Comparison of ENCODE assay signal across 1 cellular context in genomic region chr6:3280866-3281465, GRCh38.
TF ChIP-seq lines count a peak whose summit lies in the region.

No MANE protein-coding gene starts in this region.

TF ChIP-seq in GM23338, 12 proteins besides CTCF, POLR2A, EP300 and RAD21 (continued from another document):
- TF ChIP-seq, protein P1, sequence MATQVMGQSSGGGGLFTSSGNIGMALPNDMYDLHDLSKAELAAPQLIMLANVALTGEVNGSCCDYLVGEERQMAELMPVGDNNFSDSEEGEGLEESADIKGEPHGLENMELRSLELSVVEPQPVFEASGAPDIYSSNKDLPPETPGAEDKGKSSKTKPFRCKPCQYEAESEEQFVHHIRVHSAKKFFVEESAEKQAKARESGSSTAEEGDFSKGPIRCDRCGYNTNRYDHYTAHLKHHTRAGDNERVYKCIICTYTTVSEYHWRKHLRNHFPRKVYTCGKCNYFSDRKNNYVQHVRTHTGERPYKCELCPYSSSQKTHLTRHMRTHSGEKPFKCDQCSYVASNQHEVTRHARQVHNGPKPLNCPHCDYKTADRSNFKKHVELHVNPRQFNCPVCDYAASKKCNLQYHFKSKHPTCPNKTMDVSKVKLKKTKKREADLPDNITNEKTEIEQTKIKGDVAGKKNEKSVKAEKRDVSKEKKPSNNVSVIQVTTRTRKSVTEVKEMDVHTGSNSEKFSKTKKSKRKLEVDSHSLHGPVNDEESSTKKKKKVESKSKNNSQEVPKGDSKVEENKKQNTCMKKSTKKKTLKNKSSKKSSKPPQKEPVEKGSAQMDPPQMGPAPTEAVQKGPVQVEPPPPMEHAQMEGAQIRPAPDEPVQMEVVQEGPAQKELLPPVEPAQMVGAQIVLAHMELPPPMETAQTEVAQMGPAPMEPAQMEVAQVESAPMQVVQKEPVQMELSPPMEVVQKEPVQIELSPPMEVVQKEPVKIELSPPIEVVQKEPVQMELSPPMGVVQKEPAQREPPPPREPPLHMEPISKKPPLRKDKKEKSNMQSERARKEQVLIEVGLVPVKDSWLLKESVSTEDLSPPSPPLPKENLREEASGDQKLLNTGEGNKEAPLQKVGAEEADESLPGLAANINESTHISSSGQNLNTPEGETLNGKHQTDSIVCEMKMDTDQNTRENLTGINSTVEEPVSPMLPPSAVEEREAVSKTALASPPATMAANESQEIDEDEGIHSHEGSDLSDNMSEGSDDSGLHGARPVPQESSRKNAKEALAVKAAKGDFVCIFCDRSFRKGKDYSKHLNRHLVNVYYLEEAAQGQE (IDR thresholded peaks at IDR 0.05; ENCODE audit: unreplicated experiment), result no peak
- TF ChIP-seq, protein P2, sequence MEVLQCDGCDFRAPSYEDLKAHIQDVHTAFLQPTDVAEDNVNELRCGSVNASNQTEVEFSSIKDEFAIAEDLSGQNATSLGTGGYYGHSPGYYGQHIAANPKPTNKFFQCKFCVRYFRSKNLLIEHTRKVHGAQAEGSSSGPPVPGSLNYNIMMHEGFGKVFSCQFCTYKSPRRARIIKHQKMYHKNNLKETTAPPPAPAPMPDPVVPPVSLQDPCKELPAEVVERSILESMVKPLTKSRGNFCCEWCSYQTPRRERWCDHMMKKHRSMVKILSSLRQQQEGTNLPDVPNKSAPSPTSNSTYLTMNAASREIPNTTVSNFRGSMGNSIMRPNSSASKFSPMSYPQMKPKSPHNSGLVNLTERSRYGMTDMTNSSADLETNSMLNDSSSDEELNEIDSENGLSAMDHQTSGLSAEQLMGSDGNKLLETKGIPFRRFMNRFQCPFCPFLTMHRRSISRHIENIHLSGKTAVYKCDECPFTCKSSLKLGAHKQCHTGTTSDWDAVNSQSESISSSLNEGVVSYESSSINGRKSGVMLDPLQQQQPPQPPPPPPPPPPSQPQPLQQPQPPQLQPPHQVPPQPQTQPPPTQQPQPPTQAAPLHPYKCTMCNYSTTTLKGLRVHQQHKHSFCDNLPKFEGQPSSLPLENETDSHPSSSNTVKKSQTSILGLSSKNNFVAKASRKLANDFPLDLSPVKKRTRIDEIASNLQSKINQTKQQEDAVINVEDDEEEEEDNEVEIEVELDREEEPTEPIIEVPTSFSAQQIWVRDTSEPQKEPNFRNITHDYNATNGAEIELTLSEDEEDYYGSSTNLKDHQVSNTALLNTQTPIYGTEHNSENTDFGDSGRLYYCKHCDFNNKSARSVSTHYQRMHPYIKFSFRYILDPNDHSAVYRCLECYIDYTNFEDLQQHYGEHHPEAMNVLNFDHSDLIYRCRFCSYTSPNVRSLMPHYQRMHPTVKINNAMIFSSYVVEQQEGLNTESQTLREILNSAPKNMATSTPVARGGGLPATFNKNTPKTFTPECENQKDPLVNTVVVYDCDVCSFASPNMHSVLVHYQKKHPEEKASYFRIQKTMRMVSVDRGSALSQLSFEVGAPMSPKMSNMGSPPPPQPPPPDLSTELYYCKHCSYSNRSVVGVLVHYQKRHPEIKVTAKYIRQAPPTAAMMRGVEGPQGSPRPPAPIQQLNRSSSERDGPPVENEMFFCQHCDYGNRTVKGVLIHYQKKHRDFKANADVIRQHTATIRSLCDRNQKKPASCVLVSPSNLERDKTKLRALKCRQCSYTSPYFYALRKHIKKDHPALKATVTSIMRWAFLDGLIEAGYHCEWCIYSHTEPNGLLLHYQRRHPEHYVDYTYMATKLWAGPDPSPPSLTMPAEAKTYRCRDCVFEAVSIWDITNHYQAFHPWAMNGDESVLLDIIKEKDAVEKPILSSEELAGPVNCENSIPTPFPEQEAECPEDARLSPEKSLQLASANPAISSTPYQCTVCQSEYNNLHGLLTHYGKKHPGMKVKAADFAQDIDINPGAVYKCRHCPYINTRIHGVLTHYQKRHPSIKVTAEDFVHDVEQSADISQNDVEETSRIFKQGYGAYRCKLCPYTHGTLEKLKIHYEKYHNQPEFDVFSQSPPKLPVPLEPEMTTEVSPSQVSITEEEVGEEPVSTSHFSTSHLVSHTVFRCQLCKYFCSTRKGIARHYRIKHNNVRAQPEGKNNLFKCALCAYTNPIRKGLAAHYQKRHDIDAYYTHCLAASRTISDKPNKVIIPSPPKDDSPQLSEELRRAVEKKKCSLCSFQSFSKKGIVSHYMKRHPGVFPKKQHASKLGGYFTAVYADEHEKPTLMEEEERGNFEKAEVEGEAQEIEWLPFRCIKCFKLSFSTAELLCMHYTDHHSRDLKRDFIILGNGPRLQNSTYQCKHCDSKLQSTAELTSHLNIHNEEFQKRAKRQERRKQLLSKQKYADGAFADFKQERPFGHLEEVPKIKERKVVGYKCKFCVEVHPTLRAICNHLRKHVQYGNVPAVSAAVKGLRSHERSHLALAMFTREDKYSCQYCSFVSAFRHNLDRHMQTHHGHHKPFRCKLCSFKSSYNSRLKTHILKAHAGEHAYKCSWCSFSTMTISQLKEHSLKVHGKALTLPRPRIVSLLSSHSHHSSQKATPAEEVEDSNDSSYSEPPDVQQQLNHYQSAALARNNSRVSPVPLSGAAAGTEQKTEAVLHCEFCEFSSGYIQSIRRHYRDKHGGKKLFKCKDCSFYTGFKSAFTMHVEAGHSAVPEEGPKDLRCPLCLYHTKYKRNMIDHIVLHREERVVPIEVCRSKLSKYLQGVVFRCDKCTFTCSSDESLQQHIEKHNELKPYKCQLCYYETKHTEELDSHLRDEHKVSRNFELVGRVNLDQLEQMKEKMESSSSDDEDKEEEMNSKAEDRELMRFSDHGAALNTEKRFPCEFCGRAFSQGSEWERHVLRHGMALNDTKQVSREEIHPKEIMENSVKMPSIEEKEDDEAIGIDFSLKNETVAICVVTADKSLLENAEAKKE (CRISPR knock-in tag; IDR thresholded peaks at IDR 0.05), result no peak
- TF ChIP-seq, protein P3, sequence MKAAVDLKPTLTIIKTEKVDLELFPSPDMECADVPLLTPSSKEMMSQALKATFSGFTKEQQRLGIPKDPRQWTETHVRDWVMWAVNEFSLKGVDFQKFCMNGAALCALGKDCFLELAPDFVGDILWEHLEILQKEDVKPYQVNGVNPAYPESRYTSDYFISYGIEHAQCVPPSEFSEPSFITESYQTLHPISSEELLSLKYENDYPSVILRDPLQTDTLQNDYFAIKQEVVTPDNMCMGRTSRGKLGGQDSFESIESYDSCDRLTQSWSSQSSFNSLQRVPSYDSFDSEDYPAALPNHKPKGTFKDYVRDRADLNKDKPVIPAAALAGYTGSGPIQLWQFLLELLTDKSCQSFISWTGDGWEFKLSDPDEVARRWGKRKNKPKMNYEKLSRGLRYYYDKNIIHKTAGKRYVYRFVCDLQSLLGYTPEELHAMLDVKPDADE (IDR thresholded peaks at IDR 0.05), result no peak
- TF ChIP-seq EZH2phosphoT487 (IDR thresholded peaks at IDR 0.05; ENCODE audit: unreplicated experiment) (no peak), CREB1 (CRISPR knock-in tag; IDR thresholded peaks at IDR 0.05; ENCODE audit: low read depth) (no peak)
